In the genomic region with DNA sequence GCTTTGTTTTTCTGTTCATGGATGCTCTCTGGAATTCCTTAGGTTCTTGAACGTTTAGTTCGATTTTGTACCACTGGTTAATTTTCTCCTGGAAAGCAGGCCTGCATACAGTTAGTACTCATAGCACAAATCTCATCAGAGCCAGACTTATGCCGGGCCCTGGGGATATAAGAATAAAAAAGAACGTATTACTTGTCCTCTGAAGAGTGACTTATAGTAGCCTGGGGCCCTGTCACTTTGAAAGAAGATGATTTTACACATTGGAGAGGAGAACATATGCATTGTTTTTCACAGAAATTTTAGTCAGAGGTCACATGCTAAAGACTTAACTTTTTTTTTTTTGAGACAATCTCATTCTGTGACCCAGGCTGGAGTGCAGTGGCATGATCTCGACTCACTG, we compare ENCODE assay signal across 19 cellular contexts. TPM values are rescaled to one million over a fixed set of nuclear protein-coding genes. Genes with fewer than 3 reads are reported as not detected.
DNase-seq lines count a peak whose midpoint lies in the region; ATAC-seq and TF ChIP-seq lines count a peak whose summit lies in the region.
"Had no signal": no experiment of that assay in that cellular context is flagged by ENCODE, and none has a peak within 500 bp of the region (broad histone marks: within the 10 kb centered on the region; RNA-seq: fewer than 3 reads in every experiment).

No MANE protein-coding gene starts in this region.

- 79 to 84% (median 81%) methylated on average over 5 of the region's 5 CpGs for WGBS in psoas muscle, 3 donors

- no peaks in the 10 kb centered on the region for H3K27me3 Mint-ChIP-seq in mesothelial cell of epicardium (ENCODE audit: low read depth)
- H3K27me3 Mint-ChIP-seq: CD4-positive, CD25-positive, alpha-beta regulatory T cell had no signal

- no peak overlapping the region for H3K4me3 ChIP-seq in psoas muscle
- H3K4me3 ChIP-seq: GM23338 had no signal

- peaks cover 46% of the 10 kb centered on the region for H3K4me1 ChIP-seq in foreskin keratinocyte
- H3K4me1 ChIP-seq in psoas muscle = peaks cover 28% of the 10 kb centered on the region

- peak; percentile 47 for DNase-seq in RPMI7951 (ENCODE audit: low read depth)
- no peak for DNase-seq in foreskin keratinocyte
- DNase-seq in mesothelial cell of epicardium (ENCODE audit: low spot score in 2 of 2, unreplicated experiment in 2 of 2) = no peak
- DNase-seq in psoas muscle = no peak
- DNase-seq in hypothalamus (lab: John Stamatoyannopoulos, UW) = no peak
- no peak for DNase-seq in stimulated activated CD4-positive, alpha-beta T cell treated with anti-CD3 and anti-CD28 coated beads, Interleukin-2, amount 100 ng/mL, for 48 hours
- DNase-seq in iPS-NIHi7 (ENCODE audit: extremely low spot score) = no peak
- DNase-seq: ACHN; BE2C; C1 segment of cervical spinal cord; Caco-2; CD4-positive, CD25-positive, alpha-beta regulatory T cell; CD8-positive, alpha-beta memory T cell; DMS79; GDM1; H7 had no signal

- ATAC-seq in foreskin keratinocyte (peak; percentile 41), psoas muscle (no peak)
- ATAC-seq: GM23338, HepG2 had no signal

- H3K27me3 ChIP-seq in foreskin keratinocyte (no peaks in the 10 kb centered on the region), psoas muscle (ENCODE audit: insufficient read depth in 3 of 3, low read length in 2 of 3) (no peaks in the 10 kb centered on the region)
- H3K27me3 ChIP-seq: BE2C had no signal

- no peak overlapping the region for H3K4me3 Mint-ChIP-seq in mesothelial cell of epicardium
- H3K4me3 Mint-ChIP-seq: CD4-positive, CD25-positive, alpha-beta regulatory T cell; CD8-positive, alpha-beta memory T cell; GM23338; IgD-negative memory B cell had no signal

- peak overlapping the region; percentile 10 for H3K27ac Mint-ChIP-seq in mesothelial cell of epicardium
- H3K27ac Mint-ChIP-seq: CD8-positive, alpha-beta memory T cell; IgD-negative memory B cell had no signal

- no peaks in the 10 kb centered on the region for H3K9me3 Mint-ChIP-seq in mesothelial cell of epicardium
- H3K9me3 Mint-ChIP-seq: GM23338, IgD-negative memory B cell had no signal

- TF ChIP-seq CTCF in foreskin keratinocyte (conservative IDR thresholded peaks at IDR 0.05) (no peak), mesothelial cell of epicardium (IDR thresholded peaks at IDR 0.05; ENCODE audit: unreplicated experiment) (no peak), psoas muscle (IDR thresholded peaks at IDR 0.05) (no peak)

- H3K27ac ChIP-seq in foreskin keratinocyte (no peak overlapping the region), psoas muscle (no peak overlapping the region)

- H3K4me1 Mint-ChIP-seq in mesothelial cell of epicardium = peaks cover 49% of the 10 kb centered on the region
- H3K4me1 Mint-ChIP-seq: CD4-positive, CD25-positive, alpha-beta regulatory T cell; CD8-positive, alpha-beta memory T cell; IgD-negative memory B cell had no signal

- H3K36me3 Mint-ChIP-seq in mesothelial cell of epicardium = peaks cover 2% of the 10 kb centered on the region
- H3K36me3 Mint-ChIP-seq: CD4-positive, CD25-positive, alpha-beta regulatory T cell; CD8-positive, alpha-beta memory T cell; IgD-negative memory B cell had no signal

- no peaks in the 10 kb centered on the region for H3K36me3 ChIP-seq in psoas muscle (ENCODE audit: insufficient read depth in 1 of 2, low read depth in 1 of 2)

- H3K9me3 ChIP-seq in psoas muscle = no peaks in the 10 kb centered on the region
- H3K9me3 ChIP-seq: BE2C had no signal

- intact Hi-C loops in psoas muscle (cut with DNase I) = no loop called here

RNA-seq across cellular contexts. Expression of a gene that starts 50.3 kb away (rescaled TPM):
- 10.0 and 14.2 TPM in 2 replicates for total RNA-seq in RPMI7951 (2014; rRNA removed; shearing (Covaris generic))
- total RNA-seq in foreskin keratinocyte = 19.6 and 22.4 TPM in 2 replicates
- 1.6 and 1.7 TPM in 2 replicates for polyA plus RNA-seq in foreskin keratinocyte
- 139 to 154 TPM (median 140 TPM) in 3 replicates for total RNA-seq in mesothelial cell of epicardium
- 100 to 1,000 TPM in 1 of 4 donors, 10 to 100 TPM in 3; 16.3 to 102 (median 24.6) TPM for total RNA-seq in psoas muscle
- 1 to 10 TPM; 2.0 to 6.1 (median 2.5) TPM for polyA plus RNA-seq in psoas muscle
- total RNA-seq: HepG2 had no signal
- polyA plus RNA-seq: CD8-positive, alpha-beta memory T cell; HepG2; IgD-negative memory B cell had no signal
